In genomic region chr3:56917740-56918568, GRCh38 we compare ENCODE assay signal across 8 cellular contexts.
A peak's percentile ranks its signal among the peaks of the same experiment; 100 is the strongest.
DNase-seq lines count a peak whose midpoint lies in the region; ATAC-seq lines count a peak whose summit lies in the region.

No MANE protein-coding gene starts in this region.

- peak overlapping the region; percentile 97 for H3K27ac Mint-ChIP-seq in effector memory CD8-positive, alpha-beta T cell

- ATAC-seq in GM19035 (IDR thresholded peaks at IDR 0.05; ENCODE audit: unreplicated experiment) (peak; percentile 64), HG02943 (IDR thresholded peaks at IDR 0.05; ENCODE audit: low read depth, unreplicated experiment) (peak; percentile 55)
- ATAC-seq in effector memory CD8-positive, alpha-beta T cell (replicated peaks) = peak; percentile 19

- peak; percentile 46 for DNase-seq in NCI-H510A (lab: John Stamatoyannopoulos, UW)
- peak in 1 of 3 experiments; percentile 7 for DNase-seq in effector memory CD8-positive, alpha-beta T cell
- DNase-seq in effector CD8-positive, alpha-beta T cell (lab: John Stamatoyannopoulos, UW) = no peak
- no peak for DNase-seq in COR-L47 (lab: John Stamatoyannopoulos, UW)
- DNase-seq in inferior parietal cortex (ENCODE audit: extremely low spot score) = no peak
- DNase-seq in NCI-H1930 (lab: John Stamatoyannopoulos, UW) = no peak

- H3K9me3 Mint-ChIP-seq in effector memory CD8-positive, alpha-beta T cell = no peaks in the 10 kb centered on the region

- H3K36me3 Mint-ChIP-seq in effector memory CD8-positive, alpha-beta T cell (ENCODE audit: insufficient read depth) = peaks cover 5% of the 10 kb centered on the region

- H3K27me3 Mint-ChIP-seq in effector memory CD8-positive, alpha-beta T cell = no peaks in the 10 kb centered on the region

- peak overlapping the region; percentile 85 to 94 for H3K4me3 Mint-ChIP-seq in effector memory CD8-positive, alpha-beta T cell

- peaks cover 60 to 87% of the 10 kb centered on the region in 2 donors for H3K4me1 Mint-ChIP-seq in effector memory CD8-positive, alpha-beta T cell (ENCODE audit: low read depth in 2 of 2)
